In the genomic region with DNA sequence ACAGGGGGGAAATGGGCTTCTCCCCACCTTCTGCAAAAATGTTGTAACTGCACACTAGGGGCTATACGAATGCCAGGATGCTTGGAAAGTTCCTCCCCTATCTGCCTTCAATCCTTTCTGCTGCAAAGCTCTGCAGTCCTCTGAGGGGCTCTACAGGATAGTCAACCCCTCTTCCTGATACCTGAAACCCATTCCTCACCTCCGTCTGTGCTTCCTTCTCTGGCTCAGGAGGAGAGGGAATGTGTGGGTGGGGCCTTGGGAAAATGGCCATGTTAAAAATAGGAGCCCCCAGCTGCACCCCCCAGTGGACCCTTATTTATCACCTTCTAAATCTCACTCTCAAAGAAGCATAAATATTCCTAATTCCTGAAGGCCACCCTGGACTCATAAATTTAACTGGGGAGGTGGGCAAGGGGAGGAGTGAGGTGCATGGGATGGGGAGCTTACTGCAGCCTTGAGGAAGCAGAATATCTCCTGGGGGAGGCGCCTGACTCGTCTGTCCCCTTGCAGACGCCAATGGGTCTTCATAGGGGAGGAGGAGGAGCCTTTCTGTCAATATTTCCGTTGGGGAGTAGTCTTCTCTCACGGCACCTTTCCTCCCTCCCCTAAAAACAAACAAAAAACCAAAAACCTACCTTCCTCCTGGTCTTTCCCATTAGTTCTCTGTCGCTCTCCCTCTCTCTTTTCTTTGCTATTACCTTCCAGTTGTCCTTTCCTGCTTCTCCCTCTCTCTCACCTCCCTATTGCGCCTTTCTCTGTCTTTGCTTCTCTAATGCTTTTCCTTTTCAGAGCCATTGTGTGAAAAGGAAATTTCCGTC, we compare ENCODE assay signal across 1 cellular context.
TF ChIP-seq lines count a peak whose summit lies in the region.

No MANE protein-coding gene starts in this region.

TF ChIP-seq in IMR-90, 13 proteins besides CTCF, POLR2A, EP300 and RAD21:
- TF ChIP-seq CEBPB (IDR thresholded peaks at IDR 0.05; ENCODE audit: low read depth, low read length) = no peak
- no peak for TF ChIP-seq CHD1 (IDR thresholded peaks at IDR 0.05; ENCODE audit: low read depth, low read length)
- no peak for TF ChIP-seq SMC3 (IDR thresholded peaks at IDR 0.05; ENCODE audit: low read depth, low read length)
- TF ChIP-seq RCOR1 (IDR thresholded peaks at IDR 0.05; ENCODE audit: insufficient replicate concordance, low read length) = no peak
- TF ChIP-seq NFE2L2 (IDR thresholded peaks at IDR 0.05; ENCODE audit: low read depth, low read length) = no peak
- no peak for TF ChIP-seq MAZ (IDR thresholded peaks at IDR 0.05; ENCODE audit: borderline replicate concordance, low read depth, low read length)
- TF ChIP-seq FOS (IDR thresholded peaks at IDR 0.05; ENCODE audit: low read depth, low read length) = no peak
- TF ChIP-seq, protein P1, sequence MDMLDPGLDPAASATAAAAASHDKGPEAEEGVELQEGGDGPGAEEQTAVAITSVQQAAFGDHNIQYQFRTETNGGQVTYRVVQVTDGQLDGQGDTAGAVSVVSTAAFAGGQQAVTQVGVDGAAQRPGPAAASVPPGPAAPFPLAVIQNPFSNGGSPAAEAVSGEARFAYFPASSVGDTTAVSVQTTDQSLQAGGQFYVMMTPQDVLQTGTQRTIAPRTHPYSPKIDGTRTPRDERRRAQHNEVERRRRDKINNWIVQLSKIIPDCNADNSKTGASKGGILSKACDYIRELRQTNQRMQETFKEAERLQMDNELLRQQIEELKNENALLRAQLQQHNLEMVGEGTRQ (IDR thresholded peaks at IDR 0.05; ENCODE audit: low read depth, low read length) = no peak
- TF ChIP-seq RFX5 (IDR thresholded peaks at IDR 0.05; ENCODE audit: low read depth, low read length) = no peak
- no peak for TF ChIP-seq BHLHE40 (IDR thresholded peaks at IDR 0.05; ENCODE audit: low read depth, low read length)
- no peak for TF ChIP-seq MXI1 (IDR thresholded peaks at IDR 0.05; ENCODE audit: borderline replicate concordance, low read depth, low read length)
- TF ChIP-seq, protein P2, sequence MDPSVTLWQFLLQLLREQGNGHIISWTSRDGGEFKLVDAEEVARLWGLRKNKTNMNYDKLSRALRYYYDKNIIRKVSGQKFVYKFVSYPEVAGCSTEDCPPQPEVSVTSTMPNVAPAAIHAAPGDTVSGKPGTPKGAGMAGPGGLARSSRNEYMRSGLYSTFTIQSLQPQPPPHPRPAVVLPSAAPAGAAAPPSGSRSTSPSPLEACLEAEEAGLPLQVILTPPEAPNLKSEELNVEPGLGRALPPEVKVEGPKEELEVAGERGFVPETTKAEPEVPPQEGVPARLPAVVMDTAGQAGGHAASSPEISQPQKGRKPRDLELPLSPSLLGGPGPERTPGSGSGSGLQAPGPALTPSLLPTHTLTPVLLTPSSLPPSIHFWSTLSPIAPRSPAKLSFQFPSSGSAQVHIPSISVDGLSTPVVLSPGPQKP (IDR thresholded peaks at IDR 0.05; ENCODE audit: borderline replicate concordance, low read depth, low read length) = no peak
- no peak for TF ChIP-seq MAFK (IDR thresholded peaks at IDR 0.05; ENCODE audit: low read depth, low read length)
